23 cellular contexts compared by ENCODE assay signal in the genomic region with DNA sequence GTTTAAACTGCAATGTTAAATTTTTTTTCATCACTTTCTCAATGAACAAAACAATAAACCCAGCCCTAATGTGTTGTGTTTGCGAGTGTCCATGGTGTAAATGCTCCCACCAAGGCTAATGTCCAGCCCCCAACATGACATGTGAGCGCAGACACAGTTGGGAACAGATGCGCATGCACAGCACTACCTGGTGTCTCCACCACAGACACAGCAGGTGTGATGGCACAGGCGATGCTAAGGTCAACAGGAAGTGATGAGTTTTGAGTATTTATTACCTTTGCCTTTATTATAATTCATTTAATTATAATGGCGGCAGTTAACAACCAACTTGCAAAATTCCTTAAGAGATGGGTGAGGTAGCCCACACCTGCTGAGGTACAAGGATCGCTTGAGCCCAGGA. TPM values are rescaled to one million over a fixed set of nuclear protein-coding genes. Genes with fewer than 3 reads are reported as not detected.
A peak's percentile ranks its signal among the peaks of the same experiment; 100 is the strongest.
DNase-seq lines count a peak whose midpoint lies in the region; ATAC-seq, FAIRE-seq and TF ChIP-seq lines count a peak whose summit lies in the region.
"Had no signal": no experiment of that assay in that cellular context is flagged by ENCODE, and none has a peak within 500 bp of the region (broad histone marks: within the 10 kb centered on the region; RNA-seq: fewer than 3 reads in every experiment).

No MANE protein-coding gene starts in this region.

- BruUV-seq in GM12878 (replicated peaks; lab: Mats Ljungman, UMichigan), result no TSS peak

- no peak for DNase-seq in activated naive CD8-positive, alpha-beta T cell treated with anti-CD3 and anti-CD28 coated beads, Interleukin-2, amount 10 ng/mL, durations not matched to agents 7 days and 5 days
- DNase-seq in activated naive CD8-positive, alpha-beta T cell treated with anti-CD3 and anti-CD28 coated beads, Interleukin-2, amount 50 U/mL, for 24 hours, result no peak
- DNase-seq in Karpas-422, result no peak
- DNase-seq in GM12878 (ENCODE audit: low read depth, low spot score), result no peak
- no peak for DNase-seq in stimulated activated effector memory CD8-positive, alpha-beta T cell treated with anti-CD3 and anti-CD28 coated beads, Interleukin-12 subunit alpha, Interleukin-12 subunit beta, amount 100 ng/mL, for 72 hours (ENCODE audit: low spot score in 2 of 2)
- DNase-seq in NCI-H1092 (lab: John Stamatoyannopoulos, UW), result no peak
- no peak for DNase-seq in SW 1271 (lab: John Stamatoyannopoulos, UW)
- no peak for DNase-seq in Kasumi-1 (lab: John Stamatoyannopoulos, UW)
- DNase-seq: activated CD4-positive, alpha-beta T cell treated with anti-CD3 and anti-CD28 coated beads for 36 hours; amniotic stem cell; Caco-2; head of caudate nucleus; midbrain; NCI-H1694; NCI-H226; stimulated activated naive CD8-positive, alpha-beta T cell treated with anti-CD3 and anti-CD28 coated beads, Interleukin-15, Interleukin-2, amounts not matched to agents 100 U/mL and 50 U/mL, for 24 hours; transverse colon had no signal

- H3K36me3 ChIP-seq in Karpas-422 (ENCODE audit: insufficient read depth, low read length), result peaks cover 10% of the 10 kb centered on the region; the same call in 1 of the 2 replicates
- H3K36me3 ChIP-seq in GM12878 (ENCODE audit: control insufficient read depth in 2 of 2, insufficient read depth in 2 of 2, low read length in 1 of 2), result peaks cover 0 to 2% of the 10 kb centered on the region in 2 experiments; a peak in 2 of 4 replicates
- H3K36me3 ChIP-seq: neutrophil, transverse colon had no signal

- TF ChIP-seq EP300 in GM12878 (IDR thresholded peaks at IDR 0.05; ENCODE audit: borderline replicate concordance in 1 of 2, control insufficient read depth in 1 of 2, low read depth in 2 of 2, low read length in 2 of 2), result no peak

- H3K4me1 ChIP-seq in Karpas-422 (ENCODE audit: low read length), result peaks cover 64% of the 10 kb centered on the region
- H3K4me1 ChIP-seq in GM12878 (ENCODE audit: control insufficient read depth, insufficient read depth, low read length), result no peaks in the 10 kb centered on the region; the same call in 1 of the 2 replicates

- H3K27ac ChIP-seq in Karpas-422 (ENCODE audit: low read length), result peak overlapping the region; percentile 30; the same call in 1 of the 2 replicates
- H3K27ac ChIP-seq in GM12878 (ENCODE audit: control insufficient read depth, insufficient read depth), result no peak overlapping the region
- H3K27ac ChIP-seq: neutrophil had no signal

- no peak for TF ChIP-seq RAD21 in GM12878 (IDR thresholded peaks at IDR 0.05; ENCODE audit: insufficient read depth, low read depth, low read length)

- H3K4me2 ChIP-seq in Karpas-422 (ENCODE audit: low read depth, low read length, poor library complexity, severe bottlenecking) (no peak overlapping the region), GM12878 (ENCODE audit: control insufficient read depth, insufficient read depth) (no peak overlapping the region; the same call in 1 of the 2 replicates)

- no peaks in the 10 kb centered on the region for H3K27me3 Mint-ChIP-seq in activated naive CD8-positive, alpha-beta T cell treated with anti-CD3 and anti-CD28 coated beads, Interleukin-2, amount 10 ng/mL, durations not matched to agents 7 days and 5 days
- no peaks in the 10 kb centered on the region for H3K27me3 Mint-ChIP-seq in activated naive CD8-positive, alpha-beta T cell treated with anti-CD3 and anti-CD28 coated beads, Interleukin-2, amount 50 U/mL, for 24 hours
- H3K27me3 Mint-ChIP-seq: activated CD4-positive, alpha-beta T cell treated with anti-CD3 and anti-CD28 coated beads for 36 hours; dendritic cell treated with granulocyte-macrophage colony-stimulating factor and Interleukin-4, amounts not matched to agents 40 ng/mL and 50 ng/mL, for 4 days had no signal

- no peaks in the 10 kb centered on the region for H3K9me3 Mint-ChIP-seq in activated naive CD8-positive, alpha-beta T cell treated with anti-CD3 and anti-CD28 coated beads, Interleukin-2, amount 10 ng/mL, durations not matched to agents 7 days and 5 days
- no peaks in the 10 kb centered on the region for H3K9me3 Mint-ChIP-seq in activated naive CD8-positive, alpha-beta T cell treated with anti-CD3 and anti-CD28 coated beads, Interleukin-2, amount 50 U/mL, for 24 hours
- no peaks in the 10 kb centered on the region for H3K9me3 Mint-ChIP-seq in stimulated activated effector memory CD8-positive, alpha-beta T cell treated with anti-CD3 and anti-CD28 coated beads, Interleukin-12 subunit alpha, Interleukin-12 subunit beta, amount 100 ng/mL, for 72 hours
- H3K9me3 Mint-ChIP-seq: activated T-helper 2 cell treated with anti-CD3 and anti-CD28 coated beads, Interferon-gamma antibody, Interleukin-2, Interleukin-4, amounts not matched to agents 10 μg/mL and 5 μg/mL and 100 μg/mL, durations not matched to agents 14 hours and 24 hours and 36 hours; dendritic cell treated with granulocyte-macrophage colony-stimulating factor and Interleukin-4, amounts not matched to agents 40 ng/mL and 50 ng/mL, for 4 days had no signal

- H3K9ac ChIP-seq in Karpas-422 (ENCODE audit: low read length) (no peak overlapping the region), GM12878 (ENCODE audit: control insufficient read depth, insufficient read depth, low read length) (no peak overlapping the region)

- intact Hi-C loops in GM12878 (cut with micrococcal nuclease; ENCODE audit: unreplicated experiment), result no loop called here

- WGBS in GM12878 (ENCODE audit: insufficient coverage, insufficient replicate concordance, low lambda C conversion rate, missing lambda C conversion rate), result 53% methylated on average over 6 of the region's 6 CpGs

- RAD21 ChIA-PET in GM12878 (lab: Charles Lee; ENCODE audit: unreplicated experiment), result no interaction called here

- POLR2A ChIA-PET in activated naive CD8-positive, alpha-beta T cell treated with anti-CD3 and anti-CD28 coated beads, Interleukin-2, amount 10 ng/mL, durations not matched to agents 7 days and 5 days (lab: Charles Lee), result no interaction called here
- POLR2A ChIA-PET in GM12878 (lab: Charles Lee), result interaction anchor here (0.7 kb wide), 1 partner anchor 36 kb away, joined by 3 read pairs; no protein-coding TSS in a partner anchor

- no peak overlapping the region for H3K4me3 Mint-ChIP-seq in activated naive CD8-positive, alpha-beta T cell treated with anti-CD3 and anti-CD28 coated beads, Interleukin-2, amount 10 ng/mL, durations not matched to agents 7 days and 5 days
- no peak overlapping the region for H3K4me3 Mint-ChIP-seq in activated naive CD8-positive, alpha-beta T cell treated with anti-CD3 and anti-CD28 coated beads, Interleukin-2, amount 50 U/mL, for 24 hours
- H3K4me3 Mint-ChIP-seq in stimulated activated effector memory CD8-positive, alpha-beta T cell treated with anti-CD3 and anti-CD28 coated beads, Interleukin-12 subunit alpha, Interleukin-12 subunit beta, amount 100 ng/mL, for 72 hours, result peak overlapping the region; percentile 63
- H3K4me3 Mint-ChIP-seq: dendritic cell treated with granulocyte-macrophage colony-stimulating factor and Interleukin-4, amounts not matched to agents 40 ng/mL and 50 ng/mL, for 4 days had no signal

- TF ChIP-seq POLR2A in GM12878 (IDR thresholded peaks at IDR 0.05; ENCODE audit: low read depth, low read length), result no peak

- SMC1A ChIA-PET in GM12878 (lab: Charles Lee; ENCODE audit: uncharacterized antibody, unreplicated experiment), result no interaction called here

- peaks cover 56% of the 10 kb centered on the region for H4K20me1 ChIP-seq in Karpas-422 (ENCODE audit: insufficient read depth, low read depth, low read length)
- H4K20me1 ChIP-seq in GM12878 (ENCODE audit: control insufficient read depth, insufficient read depth), result no peaks in the 10 kb centered on the region

- H3K4me3 ChIP-seq in Karpas-422 (ENCODE audit: low read length), result no peak overlapping the region
- no peak overlapping the region for H3K4me3 ChIP-seq in GM12878

- H3K27me3 ChIP-seq in Karpas-422 (ENCODE audit: low read length) (no peaks in the 10 kb centered on the region), GM12878 (replicated peaks in 1 of 2; ENCODE audit: control insufficient read depth in 2 of 2, insufficient read depth in 2 of 2, low read length in 1 of 2) (no peaks in the 10 kb centered on the region)
- H3K27me3 ChIP-seq: neutrophil, transverse colon had no signal

- H3K9me3 ChIP-seq in Karpas-422 (ENCODE audit: low read length), result no peaks in the 10 kb centered on the region
- no peaks in the 10 kb centered on the region; the same call in 1 of the 3 replicates for H3K9me3 ChIP-seq in GM12878 (replicated peaks; ENCODE audit: control insufficient read depth, insufficient read depth, low read length)
- H3K9me3 ChIP-seq: Caco-2, neutrophil, transverse colon had no signal

- H3K79me2 ChIP-seq in Karpas-422 (ENCODE audit: low read length) (peaks cover 99% of the 10 kb centered on the region), GM12878 (ENCODE audit: control insufficient read depth, insufficient read depth, low read length) (peaks cover 15% of the 10 kb centered on the region)

- H3K4me1 Mint-ChIP-seq in activated naive CD8-positive, alpha-beta T cell treated with anti-CD3 and anti-CD28 coated beads, Interleukin-2, amount 10 ng/mL, durations not matched to agents 7 days and 5 days, result peaks cover 31% of the 10 kb centered on the region
- H3K4me1 Mint-ChIP-seq in activated naive CD8-positive, alpha-beta T cell treated with anti-CD3 and anti-CD28 coated beads, Interleukin-2, amount 50 U/mL, for 24 hours, result peaks cover 41% of the 10 kb centered on the region
- H3K4me1 Mint-ChIP-seq in stimulated activated effector memory CD8-positive, alpha-beta T cell treated with anti-CD3 and anti-CD28 coated beads, Interleukin-12 subunit alpha, Interleukin-12 subunit beta, amount 100 ng/mL, for 72 hours, result peaks cover 48% of the 10 kb centered on the region

- ATAC-seq in activated naive CD8-positive, alpha-beta T cell treated with anti-CD3 and anti-CD28 coated beads, Interleukin-2, amount 10 ng/mL, durations not matched to agents 7 days and 5 days (ENCODE audit: low read depth), result no peak
- no peak for ATAC-seq in activated naive CD8-positive, alpha-beta T cell treated with anti-CD3 and anti-CD28 coated beads, Interleukin-2, amount 50 U/mL, for 24 hours
- ATAC-seq in GM12878, result peak; percentile 34; the same call in 1 of the 3 replicates
- no peak for ATAC-seq in stimulated activated effector memory CD8-positive, alpha-beta T cell treated with anti-CD3 and anti-CD28 coated beads, Interleukin-12 subunit alpha, Interleukin-12 subunit beta, amount 100 ng/mL, for 72 hours
- ATAC-seq: HCT116 had no signal

- no peak for FAIRE-seq in GM12878 (lab: Jason Lieb, UNC)
- FAIRE-seq: bronchial epithelial cell, GM18507 had no signal

- no peak for TF ChIP-seq CTCF in GM12878 (IDR thresholded peaks at IDR 0.05 in 2 of 3, conservative IDR thresholded peaks at IDR 0.05 in 1 of 3; ENCODE audit: control insufficient read depth in 2 of 3, extremely low read depth in 1 of 3, insufficient read depth in 1 of 3, low read depth in 3 of 3, low read length in 3 of 3)

- peak overlapping the region; percentile 44 for H3K27ac Mint-ChIP-seq in activated naive CD8-positive, alpha-beta T cell treated with anti-CD3 and anti-CD28 coated beads, Interleukin-2, amount 10 ng/mL, durations not matched to agents 7 days and 5 days
- no peak overlapping the region for H3K27ac Mint-ChIP-seq in activated naive CD8-positive, alpha-beta T cell treated with anti-CD3 and anti-CD28 coated beads, Interleukin-2, amount 50 U/mL, for 24 hours
- no peak overlapping the region for H3K27ac Mint-ChIP-seq in stimulated activated effector memory CD8-positive, alpha-beta T cell treated with anti-CD3 and anti-CD28 coated beads, Interleukin-12 subunit alpha, Interleukin-12 subunit beta, amount 100 ng/mL, for 72 hours
- H3K27ac Mint-ChIP-seq: activated T-helper 2 cell treated with anti-CD3 and anti-CD28 coated beads, Interferon-gamma antibody, Interleukin-2, Interleukin-4, amounts not matched to agents 10 μg/mL and 5 μg/mL and 100 μg/mL, durations not matched to agents 14 hours and 24 hours and 36 hours had no signal

- H3K36me3 Mint-ChIP-seq in activated naive CD8-positive, alpha-beta T cell treated with anti-CD3 and anti-CD28 coated beads, Interleukin-2, amount 10 ng/mL, durations not matched to agents 7 days and 5 days, result peaks cover 1% of the 10 kb centered on the region
- H3K36me3 Mint-ChIP-seq in activated naive CD8-positive, alpha-beta T cell treated with anti-CD3 and anti-CD28 coated beads, Interleukin-2, amount 50 U/mL, for 24 hours (ENCODE audit: low read depth), result peaks cover 6% of the 10 kb centered on the region
- H3K36me3 Mint-ChIP-seq in stimulated activated effector memory CD8-positive, alpha-beta T cell treated with anti-CD3 and anti-CD28 coated beads, Interleukin-12 subunit alpha, Interleukin-12 subunit beta, amount 100 ng/mL, for 72 hours, result no peaks in the 10 kb centered on the region

- CTCF ChIA-PET in GM12878 (lab: Yijun Ruan, JAX), result no interaction called here

- in situ Hi-C loops in GM12878 (cut with MboI), result no loop called here

- no peak overlapping the region for H2AFZ ChIP-seq in Karpas-422 (ENCODE audit: low read length)
- no peak overlapping the region for H2AFZ ChIP-seq in GM12878 (ENCODE audit: control insufficient read depth, low read depth, low read length)

- no peaks in the 10 kb centered on the region for H3K9me2 ChIP-seq in Karpas-422 (replicated peaks; ENCODE audit: insufficient read depth, low read length)

RNA-seq across cellular contexts. Expression of gene MICAL3, which starts 42.9 kb away (rescaled TPM):
- 10 to 100 TPM; 35.7 to 36.8 TPM for total RNA-seq in activated naive CD8-positive, alpha-beta T cell treated with anti-CD3 and anti-CD28 coated beads, Interleukin-2, amount 10 ng/mL, durations not matched to agents 7 days and 5 days
- 54.9 and 64.1 TPM in 2 replicates for total RNA-seq in Karpas-422 (2014; rRNA removed; shearing (Covaris generic); ENCODE audit: low replicate concordance)
- 350 and 390 TPM in 2 replicates for total RNA-seq in GM12878 (2013; cell fraction: nucleolus; rRNA removed)
- total RNA-seq in GM12878 (2014; rRNA removed) (24.1 and 26.8 TPM in 2 replicates), GM12878 (2014; rRNA removed; fragmentation: Illumina TruSeq; extraction: Trizol) (27.0 and 30.5 TPM in 2 replicates), GM12878 (2021) (88.1 and 92.2 TPM in 2 replicates)
- polyA plus RNA-seq in GM12878 (2011; ENCODE audit: low read depth), result 10.0 TPM
- polyA plus RNA-seq in GM12878 (2011; rRNA removed) (12.6 and 21.2 TPM in 2 replicates), GM12878 (2014; fragmentation: Illumina TruSeq; extraction: Trizol) (44.7 and 57.4 TPM in 2 replicates), GM12878 (2014; fragmentation: Nextera tagmentation; extraction: Ambion mirVana) (1 to 10 TPM; 2.6 to 3.3 TPM), GM12878 (2014; rRNA removed) (30.8 and 36.1 TPM in 2 replicates), GM12878 (2016; fragmentation: Nextera tagmentation; extraction: Ambion mirVana) (10 to 100 TPM; 11.0 to 16.4 TPM)
- polyA plus RNA-seq in GM12878 (2011; cell fraction: cytosol; rRNA removed), result 10.7 and 12.7 TPM in 2 replicates
- polyA plus RNA-seq in GM12878 (2011; cell fraction: nucleus; rRNA removed), result 68.4 and 143 TPM in 2 replicates
- 17.8 and 21.9 TPM in 2 replicates for polyA plus RNA-seq in GM12878 (2012)
- polyA minus RNA-seq in GM12878 (2011; rRNA and poly(A)+ RNA removed), result 47.1 and 52.2 TPM in 2 replicates
- polyA minus RNA-seq in GM12878 (2011; cell fraction: cytosol; rRNA and poly(A)+ RNA removed), result 18.7 and 21.0 TPM in 2 replicates
- 46.8 and 73.0 TPM in 2 replicates for polyA minus RNA-seq in GM12878 (2011; cell fraction: nucleus; rRNA and poly(A)+ RNA removed)
